8 cellular contexts compared by ENCODE assay signal in the genomic region with DNA sequence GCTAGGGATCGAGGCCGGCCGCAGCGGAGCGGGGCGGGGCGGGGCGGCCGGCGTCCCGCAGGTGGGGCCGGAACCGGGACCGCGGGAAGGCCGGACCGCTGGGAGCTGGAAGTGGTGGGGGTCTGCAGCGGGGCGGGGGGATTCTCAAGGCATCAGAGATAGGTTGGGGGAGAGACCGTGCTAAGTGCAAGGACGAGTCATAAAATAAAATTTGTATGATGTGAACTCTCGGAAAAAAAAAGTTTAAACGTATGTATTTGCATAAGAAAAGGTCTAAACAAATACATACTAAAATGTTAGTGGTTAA. TPM values are rescaled to one million over a fixed set of nuclear protein-coding genes. Genes with fewer than 3 reads are reported as not detected.
DNase-seq lines count a peak whose midpoint lies in the region; ATAC-seq and TF ChIP-seq lines count a peak whose summit lies in the region.

A gene with protein sequence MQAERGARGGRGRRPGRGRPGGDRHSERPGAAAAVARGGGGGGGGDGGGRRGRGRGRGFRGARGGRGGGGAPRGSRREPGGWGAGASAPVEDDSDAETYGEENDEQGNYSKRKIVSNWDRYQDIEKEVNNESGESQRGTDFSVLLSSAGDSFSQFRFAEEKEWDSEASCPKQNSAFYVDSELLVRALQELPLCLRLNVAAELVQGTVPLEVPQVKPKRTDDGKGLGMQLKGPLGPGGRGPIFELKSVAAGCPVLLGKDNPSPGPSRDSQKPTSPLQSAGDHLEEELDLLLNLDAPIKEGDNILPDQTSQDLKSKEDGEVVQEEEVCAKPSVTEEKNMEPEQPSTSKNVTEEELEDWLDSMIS (minus strand): TSS at position 25 of the 307 bp plus-strand sequence. CDS start 158 bp downstream, outside the sequence.

- no peaks in the 10 kb centered on the region for H3K9me3 Mint-ChIP-seq in activated CD4-positive, alpha-beta memory T cell treated with anti-CD3 and anti-CD28 coated beads, Interleukin-2, amount 10 ng/mL, durations not matched to agents 7 days and 5 days

- H3K4me3 Mint-ChIP-seq in activated CD4-positive, alpha-beta memory T cell treated with anti-CD3 and anti-CD28 coated beads, Interleukin-2, amount 10 ng/mL, durations not matched to agents 7 days and 5 days = peak within 1 kb of the TSS; percentile 86

- peaks cover 29% of the 10 kb centered on the region for H3K4me1 Mint-ChIP-seq in activated CD4-positive, alpha-beta memory T cell treated with anti-CD3 and anti-CD28 coated beads, Interleukin-2, amount 10 ng/mL, durations not matched to agents 7 days and 5 days

- H3K27me3 Mint-ChIP-seq in activated CD4-positive, alpha-beta memory T cell treated with anti-CD3 and anti-CD28 coated beads, Interleukin-2, amount 10 ng/mL, durations not matched to agents 7 days and 5 days = no peaks in the 10 kb centered on the region

- no peaks in the 10 kb centered on the region for H3K27me3 ChIP-seq in heart right ventricle
- H3K27me3 ChIP-seq in sigmoid colon = no peaks in the 10 kb centered on the region

- H3K36me3 ChIP-seq in heart right ventricle = no peaks in the 10 kb centered on the region
- H3K36me3 ChIP-seq in sigmoid colon = no peaks in the 10 kb centered on the region

- ATAC-seq in heart right ventricle (no peak), GM18505 (IDR thresholded peaks at IDR 0.05; ENCODE audit: unreplicated experiment) (no peak)

- TF ChIP-seq CTCF in heart right ventricle (IDR thresholded peaks at IDR 0.05) (no peak), sigmoid colon (IDR thresholded peaks at IDR 0.05) (no peak)

- no peaks in the 10 kb centered on the region for H3K36me3 Mint-ChIP-seq in activated CD4-positive, alpha-beta memory T cell treated with anti-CD3 and anti-CD28 coated beads, Interleukin-2, amount 10 ng/mL, durations not matched to agents 7 days and 5 days (ENCODE audit: low read depth)

- peaks cover 0 to 32% (median 15%) of the 10 kb centered on the region in 9 donors for H3K4me1 ChIP-seq in heart right ventricle
- H3K4me1 ChIP-seq in sigmoid colon = peaks cover 0 to 14% (median 6%) of the 10 kb centered on the region in 4 donors

- no peaks in the 10 kb centered on the region for H3K9me3 ChIP-seq in heart right ventricle
- no peaks in the 10 kb centered on the region for H3K9me3 ChIP-seq in sigmoid colon

- intact Hi-C loops in heart right ventricle (cut with DNase I) = loop anchor here in 1 of 10 donors (10.0 kb wide), 1 partner anchor 66 kb away; the partner anchor contains the start of genes EMC7 and PGBD4
- intact Hi-C loops in sigmoid colon (cut with DNase I) = no loop called here

- DNase-seq in H4 (ENCODE audit: low spot score) (no peak), heart right ventricle (peak in 1 of 2 donors; percentile 67), sigmoid colon (no peak), DMS153 (lab: John Stamatoyannopoulos, UW) (no peak)
- no peak for DNase-seq in activated CD4-positive, alpha-beta memory T cell treated with anti-CD3 and anti-CD28 coated beads, Interleukin-2, amount 10 ng/mL, durations not matched to agents 7 days and 5 days
- DNase-seq in activated CD8-positive, alpha-beta memory T cell treated with anti-CD3 and anti-CD28 coated beads, Interleukin-2, amount 50 U/mL, for 4 hours = no peak
- DNase-seq in activated CD4-positive, alpha-beta T cell treated with anti-CD3 and anti-CD28 coated beads for 4 hours = no peak

- no peak for TF ChIP-seq EP300 in sigmoid colon (IDR thresholded peaks at IDR 0.05)

- TF ChIP-seq POLR2A in sigmoid colon (IDR thresholded peaks at IDR 0.05) (no peak), GM18505 (IDR thresholded peaks at IDR 0.05; ENCODE audit: borderline replicate concordance, extremely low read depth, insufficient read depth, insufficient read length) (no peak)

- POLR2A ChIA-PET in activated CD4-positive, alpha-beta memory T cell treated with anti-CD3 and anti-CD28 coated beads, Interleukin-2, amount 10 ng/mL, durations not matched to agents 7 days and 5 days (lab: Charles Lee) = interaction anchor here (0.6 to 2.3 kb wide), 14 partner anchors 9 to 954 kb away, joined by 3 to 20 read pairs (median 4); partner anchors contain the start of genes EMC7, GOLGA8B, KATNBL1 and LPCAT4

- H3K4me3 ChIP-seq in heart right ventricle = peak within 1 kb of the TSS; percentile 45 to 95 (median 86)
- peak within 1 kb of the TSS; percentile 79 to 90 (median 84) for H3K4me3 ChIP-seq in sigmoid colon

- H3K27ac ChIP-seq in heart right ventricle = peak within 1 kb of the TSS; percentile 90 to 99 (median 94)
- H3K27ac ChIP-seq in sigmoid colon = peak within 1 kb of the TSS; percentile 88 to 97 (median 91)

- 0 to 1% methylated on average over 23 of the region's 23 CpGs for WGBS in heart right ventricle, 2 donors
- 1% methylated on average over 23 of the region's 23 CpGs for WGBS in sigmoid colon, 2 donors

- CTCF ChIA-PET in activated CD4-positive, alpha-beta memory T cell treated with anti-CD3 and anti-CD28 coated beads, Interleukin-2, amount 10 ng/mL, durations not matched to agents 7 days and 5 days (lab: Charles Lee) = interaction anchor here (2.0 kb wide), 1 partner anchor 171 kb away, joined by 5 read pairs; the partner anchor contains the start of gene KATNBL1

- peak within 1 kb of the TSS; percentile 87 for H3K27ac Mint-ChIP-seq in activated CD4-positive, alpha-beta memory T cell treated with anti-CD3 and anti-CD28 coated beads, Interleukin-2, amount 10 ng/mL, durations not matched to agents 7 days and 5 days

RNA-seq across cellular contexts. Expression of the gene that starts here (rescaled TPM):
- 12.3 and 16.5 TPM in 2 replicates for total RNA-seq in H4 (2014; rRNA removed; shearing (Covaris generic))
- 1 to 10 TPM; 8.9 to 9.7 TPM for total RNA-seq in activated CD4-positive, alpha-beta memory T cell treated with anti-CD3 and anti-CD28 coated beads, Interleukin-2, amount 10 ng/mL, durations not matched to agents 7 days and 5 days
- total RNA-seq in heart right ventricle (10 to 100 TPM; 14.6 to 30.6 (median 20.0) TPM), sigmoid colon (10 to 100 TPM; 15.0 to 23.3 (median 19.2) TPM)
- polyA plus RNA-seq in heart right ventricle (10 to 100 TPM; 10.2 to 33.9 TPM), sigmoid colon (10 to 100 TPM in 2 of 3 donors, 1 to 10 TPM in 1; 9.2 to 13.8 (median 10.4) TPM)
